In the genomic region with DNA sequence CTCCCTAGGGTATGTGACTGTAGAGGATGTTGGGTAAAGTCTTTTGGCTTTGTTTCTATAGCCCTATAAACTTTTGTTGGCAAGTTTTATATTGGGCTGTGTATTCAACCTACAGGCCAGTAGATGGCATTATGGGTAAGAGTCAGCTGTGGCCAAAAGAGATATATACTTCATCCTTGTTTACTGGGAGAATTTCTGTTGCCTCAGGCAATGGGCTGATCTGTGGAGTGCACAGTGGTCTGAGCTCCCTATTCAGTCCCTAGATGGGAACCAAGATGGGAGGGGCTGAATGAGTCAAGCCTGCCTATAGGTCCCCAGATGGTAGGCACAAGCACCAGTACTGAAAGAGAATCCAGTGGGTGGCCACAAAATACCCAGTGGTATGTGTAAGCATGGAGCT, we compare ENCODE assay signal across 14 cellular contexts.
DNase-seq lines count a peak whose midpoint lies in the region; ATAC-seq, FAIRE-seq and TF ChIP-seq lines count a peak whose summit lies in the region.
"Had no signal": no experiment of that assay in that cellular context is flagged by ENCODE, and none has a peak within 500 bp of the region (broad histone marks: within the 10 kb centered on the region; RNA-seq: fewer than 3 reads in every experiment).

No MANE protein-coding gene starts in this region.

- H3K4me3 Mint-ChIP-seq in GM23338 (no peak overlapping the region), CD14-positive monocyte (no peak overlapping the region)
- H3K4me3 Mint-ChIP-seq in activated naive CD8-positive, alpha-beta T cell treated with anti-CD3 and anti-CD28 coated beads, Interleukin-2, amount 50 U/mL, for 24 hours = no peak overlapping the region

- in situ Hi-C loops in astrocyte of the cerebellum (cut with HindIII; ENCODE audit: low sequenced_read_pairs) = no loop called here

- DNase-seq in GM23338 (ENCODE audit: low spot score) (no peak), NCI-H1694 (lab: John Stamatoyannopoulos, UW) (peak; percentile 3), astrocyte of the cerebellum (ENCODE audit: low read depth) (no peak), right lobe of liver (no peak), CD14-positive monocyte (ENCODE audit: low spot score) (no peak), urothelium cell line (ENCODE audit: low spot score) (no peak)
- DNase-seq in activated naive CD8-positive, alpha-beta T cell treated with anti-CD3 and anti-CD28 coated beads, Interleukin-2, amount 50 U/mL, for 24 hours = no peak
- DNase-seq: activated CD4-positive, alpha-beta T cell treated with anti-CD3 and anti-CD28 coated beads, Interleukin-2, amount 50 U/mL, for 48 hours; anterior cingulate cortex; head of caudate nucleus; IMR-90; stimulated activated CD4-positive, alpha-beta T cell treated with anti-CD3 and anti-CD28 coated beads, Interleukin-4, amount 100 ng/mL, for 1 hour; tibial artery had no signal

- H3K36me3 Mint-ChIP-seq in GM23338 (ENCODE audit: low read depth) = peaks cover 12% of the 10 kb centered on the region
- H3K36me3 Mint-ChIP-seq in CD14-positive monocyte = no peaks in the 10 kb centered on the region
- no peaks in the 10 kb centered on the region for H3K36me3 Mint-ChIP-seq in activated naive CD8-positive, alpha-beta T cell treated with anti-CD3 and anti-CD28 coated beads, Interleukin-2, amount 50 U/mL, for 24 hours (ENCODE audit: low read depth)

- H3K4me3 ChIP-seq in GM23338 (no peak overlapping the region), astrocyte of the cerebellum (ENCODE audit: low read depth, low read length) (no peak overlapping the region), right lobe of liver (no peak overlapping the region)
- H3K4me3 ChIP-seq: tibial artery had no signal

- no peaks in the 10 kb centered on the region for H3F3A ChIP-seq in GM23338 (replicated peaks; ENCODE audit: low read depth)

- H3K27ac ChIP-seq in GM23338 (ENCODE audit: low read depth) = no peak overlapping the region
- no peak overlapping the region for H3K27ac ChIP-seq in right lobe of liver
- H3K27ac ChIP-seq: tibial artery had no signal

- H3K4me1 ChIP-seq in GM23338 (ENCODE audit: insufficient read depth) = no peaks in the 10 kb centered on the region
- H3K4me1 ChIP-seq in right lobe of liver = no peaks in the 10 kb centered on the region
- H3K4me1 ChIP-seq: tibial artery had no signal

- no peaks in the 10 kb centered on the region for H4K20me1 ChIP-seq in GM23338 (replicated peaks; ENCODE audit: insufficient read depth)

- no peak overlapping the region for H3K4me2 ChIP-seq in GM23338

- H3K27me3 Mint-ChIP-seq in GM23338 (ENCODE audit: insufficient read depth, low read depth, poor library complexity) = no peaks in the 10 kb centered on the region
- no peaks in the 10 kb centered on the region for H3K27me3 Mint-ChIP-seq in CD14-positive monocyte (ENCODE audit: low read depth in 3 of 3)
- H3K27me3 Mint-ChIP-seq in activated naive CD8-positive, alpha-beta T cell treated with anti-CD3 and anti-CD28 coated beads, Interleukin-2, amount 50 U/mL, for 24 hours = no peaks in the 10 kb centered on the region

- intact Hi-C loops in right lobe of liver (cut with DNase I) (no loop called here), CD14-positive monocyte (cut with micrococcal nuclease) (no loop called here)

- H3K4me1 Mint-ChIP-seq in GM23338 (no peaks in the 10 kb centered on the region), CD14-positive monocyte (no peaks in the 10 kb centered on the region)
- no peaks in the 10 kb centered on the region for H3K4me1 Mint-ChIP-seq in activated naive CD8-positive, alpha-beta T cell treated with anti-CD3 and anti-CD28 coated beads, Interleukin-2, amount 50 U/mL, for 24 hours

- no peaks in the 10 kb centered on the region for H3K79me2 ChIP-seq in GM23338 (replicated peaks; ENCODE audit: insufficient read depth)

- H3K27me3 ChIP-seq in GM23338 (ENCODE audit: insufficient read depth) = no peaks in the 10 kb centered on the region
- H3K27me3 ChIP-seq in right lobe of liver = no peaks in the 10 kb centered on the region
- H3K27me3 ChIP-seq: tibial artery had no signal

- FAIRE-seq in urothelium cell line (lab: Jason Lieb, UNC) = no peak

- H3K9me2 ChIP-seq in GM23338 (ENCODE audit: insufficient read depth) = no peaks in the 10 kb centered on the region

- TF ChIP-seq POLR2A in right lobe of liver (IDR thresholded peaks at IDR 0.05) = no peak

- H2AFZ ChIP-seq in GM23338 = no peak overlapping the region

- H3K9me3 Mint-ChIP-seq in GM23338 (peaks cover 23% of the 10 kb centered on the region), CD14-positive monocyte (peaks cover 0 to 10% (median 1%) of the 10 kb centered on the region in 7 donors)
- H3K9me3 Mint-ChIP-seq in activated naive CD8-positive, alpha-beta T cell treated with anti-CD3 and anti-CD28 coated beads, Interleukin-2, amount 50 U/mL, for 24 hours = peaks cover 13% of the 10 kb centered on the region

- H3K27ac Mint-ChIP-seq in GM23338 (no peak overlapping the region), CD14-positive monocyte (no peak overlapping the region)
- H3K27ac Mint-ChIP-seq in activated naive CD8-positive, alpha-beta T cell treated with anti-CD3 and anti-CD28 coated beads, Interleukin-2, amount 50 U/mL, for 24 hours = no peak overlapping the region

- TF ChIP-seq CTCF in GM23338 (conservative IDR thresholded peaks at IDR 0.05; ENCODE audit: low read depth in 2 of 2) (peak; percentile 33 to 51), astrocyte of the cerebellum (IDR thresholded peaks at IDR 0.05; ENCODE audit: low read depth, low read length, missing control alignments) (peak; percentile 34), right lobe of liver (IDR thresholded peaks at IDR 0.05) (peak in 3 of 4 donors; percentile 12 to 17 (median 14)), CD14-positive monocyte (IDR thresholded peaks at IDR 0.05) (no peak)

- ATAC-seq in GM23338 (no peak), right lobe of liver (peak in 1 of 4 donors; percentile 42), HG02763 (IDR thresholded peaks at IDR 0.05; ENCODE audit: unreplicated experiment) (no peak)
- ATAC-seq in activated naive CD8-positive, alpha-beta T cell treated with anti-CD3 and anti-CD28 coated beads, Interleukin-2, amount 50 U/mL, for 24 hours = no peak

- H3K36me3 ChIP-seq in GM23338 (ENCODE audit: insufficient read depth) (no peaks in the 10 kb centered on the region), right lobe of liver (no peaks in the 10 kb centered on the region)
- H3K36me3 ChIP-seq: tibial artery had no signal

- H3K9me3 ChIP-seq in right lobe of liver = no peaks in the 10 kb centered on the region
- H3K9me3 ChIP-seq: tibial artery had no signal

TF ChIP-seq in GM23338, 12 proteins besides CTCF, POLR2A, EP300 and RAD21 (continues in another document):
- no peak for TF ChIP-seq POLR2AphosphoS5 (IDR thresholded peaks at IDR 0.05; ENCODE audit: low read depth)
- no peak for TF ChIP-seq EZH2 (IDR thresholded peaks at IDR 0.05; ENCODE audit: low read depth, unreplicated experiment)
- TF ChIP-seq EZH2phosphoT487 (IDR thresholded peaks at IDR 0.05; ENCODE audit: unreplicated experiment) = no peak
- TF ChIP-seq, protein P1, sequence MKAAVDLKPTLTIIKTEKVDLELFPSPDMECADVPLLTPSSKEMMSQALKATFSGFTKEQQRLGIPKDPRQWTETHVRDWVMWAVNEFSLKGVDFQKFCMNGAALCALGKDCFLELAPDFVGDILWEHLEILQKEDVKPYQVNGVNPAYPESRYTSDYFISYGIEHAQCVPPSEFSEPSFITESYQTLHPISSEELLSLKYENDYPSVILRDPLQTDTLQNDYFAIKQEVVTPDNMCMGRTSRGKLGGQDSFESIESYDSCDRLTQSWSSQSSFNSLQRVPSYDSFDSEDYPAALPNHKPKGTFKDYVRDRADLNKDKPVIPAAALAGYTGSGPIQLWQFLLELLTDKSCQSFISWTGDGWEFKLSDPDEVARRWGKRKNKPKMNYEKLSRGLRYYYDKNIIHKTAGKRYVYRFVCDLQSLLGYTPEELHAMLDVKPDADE (IDR thresholded peaks at IDR 0.05) = no peak
- no peak for TF ChIP-seq STAT1 (IDR thresholded peaks at IDR 0.05; ENCODE audit: unreplicated experiment)
- no peak for TF ChIP-seq REST (IDR thresholded peaks at IDR 0.05; ENCODE audit: unreplicated experiment)
- TF ChIP-seq JUNB (IDR thresholded peaks at IDR 0.05; ENCODE audit: unreplicated experiment) = no peak
- TF ChIP-seq CREB1 (CRISPR knock-in tag; IDR thresholded peaks at IDR 0.05; ENCODE audit: low read depth) = no peak
- TF ChIP-seq ZNF331 (CRISPR knock-in tag; IDR thresholded peaks at IDR 0.05; ENCODE audit: low read depth) = no peak
